ENCODE assay signal across 15 cellular contexts in the genomic region with DNA sequence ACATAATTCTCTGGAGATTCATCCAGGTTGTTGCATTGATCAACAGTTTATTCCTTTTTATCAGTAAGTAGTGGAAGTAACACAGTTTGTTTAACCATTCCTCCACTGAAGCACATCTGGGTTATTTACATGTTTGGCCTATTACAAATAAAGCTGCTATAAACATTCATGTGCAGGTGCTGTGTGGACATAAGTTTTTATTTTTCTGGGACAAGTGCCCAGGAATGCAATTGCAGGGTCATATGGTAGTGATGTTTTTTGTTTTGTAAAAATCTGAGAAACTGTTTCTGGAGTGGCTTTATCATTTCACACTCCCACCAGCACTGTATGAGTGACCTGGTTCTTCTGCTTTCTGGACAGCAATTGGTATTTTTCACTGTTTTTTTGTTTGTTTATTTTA.
DNase-seq lines count a peak whose midpoint lies in the region; ATAC-seq and TF ChIP-seq lines count a peak whose summit lies in the region.
"Had no signal": no experiment of that assay in that cellular context is flagged by ENCODE, and none has a peak within 500 bp of the region (broad histone marks: within the 10 kb centered on the region; RNA-seq: fewer than 3 reads in every experiment).

No MANE protein-coding gene starts in this region.

- H3K9ac ChIP-seq in mammary epithelial cell (ENCODE audit: insufficient read depth, low read length), result no peak overlapping the region
- H3K9ac ChIP-seq: BLaER1 treated with 17β-estradiol and CSF1 and Interleukin-3, amounts not matched to agents 10 nM and 100 nM; GM23248 had no signal

- dilution Hi-C loops in mammary epithelial cell (cut with HindIII; ENCODE audit: low sequenced_read_pairs), result no loop called here

- no peak overlapping the region for H3K4me2 ChIP-seq in mammary epithelial cell (ENCODE audit: insufficient read depth, low read depth, low read length)
- H3K4me2 ChIP-seq: BLaER1 treated with 17β-estradiol and CSF1 and Interleukin-3, amounts not matched to agents 10 nM and 100 nM had no signal

- no peaks in the 10 kb centered on the region for H3K36me3 Mint-ChIP-seq in MCF 10A (ENCODE audit: insufficient read depth, unreplicated experiment)
- H3K36me3 Mint-ChIP-seq: CD4-positive, CD25-positive, alpha-beta regulatory T cell had no signal

- ATAC-seq in GM21423 (IDR thresholded peaks at IDR 0.05; ENCODE audit: unreplicated experiment) (no peak), gastrocnemius medialis (no peak)
- ATAC-seq: HCT116 had no signal

- H3K4me3 Mint-ChIP-seq in MCF 10A (ENCODE audit: unreplicated experiment), result no peak overlapping the region
- H3K4me3 Mint-ChIP-seq: CD4-positive, CD25-positive, alpha-beta regulatory T cell had no signal

- no peak overlapping the region for H2AFZ ChIP-seq in mammary epithelial cell (ENCODE audit: low read depth, low read length)
- H2AFZ ChIP-seq: GM23248 had no signal

- H3K36me3 ChIP-seq in mammary epithelial cell (ENCODE audit: insufficient read depth, low read length), result no peaks in the 10 kb centered on the region
- H3K36me3 ChIP-seq in gastrocnemius medialis, result no peaks in the 10 kb centered on the region
- H3K36me3 ChIP-seq: BLaER1 treated with 17β-estradiol and CSF1 and Interleukin-3, amounts not matched to agents 10 nM and 100 nM had no signal

- DNase-seq in MCF 10A (ENCODE audit: unreplicated experiment) (peak; percentile 20), mammary epithelial cell (no peak), dermis blood vessel endothelial cell (peak; percentile 25), fibroblast of mammary gland (ENCODE audit: low read depth) (peak; percentile 1), NCI-H345 treated with DMSO at 0.1 percent for 48 hours (lab: John Stamatoyannopoulos, UW; ENCODE audit: unreplicated experiment) (no peak), medulla oblongata (ENCODE audit: extremely low spot score) (no peak), gastrocnemius medialis (no peak)
- DNase-seq: CD4-positive, CD25-positive, alpha-beta regulatory T cell; DMS53; GF-D8; GM23248 had no signal

- H3K27ac Mint-ChIP-seq in MCF 10A (ENCODE audit: low read depth, unreplicated experiment), result no peak overlapping the region
- H3K27ac Mint-ChIP-seq: CD4-positive, CD25-positive, alpha-beta regulatory T cell had no signal

- BruUV-seq in MCF 10A (replicated peaks; lab: Mats Ljungman, UMichigan) (no TSS peak), mammary epithelial cell (replicated peaks; lab: Mats Ljungman, UMichigan) (no TSS peak)

- no peaks in the 10 kb centered on the region for H3K4me1 ChIP-seq in mammary epithelial cell (ENCODE audit: insufficient read depth, low read length)
- no peaks in the 10 kb centered on the region for H3K4me1 ChIP-seq in gastrocnemius medialis
- H3K4me1 ChIP-seq: BLaER1 treated with 17β-estradiol and CSF1 and Interleukin-3, amounts not matched to agents 10 nM and 100 nM had no signal

- no peaks in the 10 kb centered on the region for H3K27me3 Mint-ChIP-seq in MCF 10A (ENCODE audit: insufficient read depth, unreplicated experiment)

- POLR2A ChIA-PET in MCF 10A (lab: Yijun Ruan, JAX), result interaction anchor here (0.7 kb wide), 1 partner anchor 29 kb away, joined by 3 read pairs; no protein-coding TSS in a partner anchor

- H3K4me1 Mint-ChIP-seq in MCF 10A (ENCODE audit: insufficient read depth, unreplicated experiment), result no peaks in the 10 kb centered on the region
- H3K4me1 Mint-ChIP-seq: CD4-positive, CD25-positive, alpha-beta regulatory T cell had no signal

- TF ChIP-seq CTCF in MCF 10A (IDR thresholded peaks at IDR 0.05; ENCODE audit: unreplicated experiment) (no peak), mammary epithelial cell (conservative IDR thresholded peaks at IDR 0.05 in 1 of 2, IDR thresholded peaks at IDR 0.05 in 1 of 2; ENCODE audit: extremely low read depth in 1 of 2, insufficient read depth in 1 of 2, low read depth in 1 of 2, low read length in 2 of 2) (no peak), fibroblast of mammary gland (conservative IDR thresholded peaks at IDR 0.05; ENCODE audit: control insufficient read depth, insufficient read depth, low read depth, low read length) (no peak), gastrocnemius medialis (IDR thresholded peaks at IDR 0.05 in 4 of 5, conservative IDR thresholded peaks at IDR 0.05 in 1 of 5) (no peak)

- H3K79me2 ChIP-seq in mammary epithelial cell (ENCODE audit: insufficient read depth, low read length), result no peaks in the 10 kb centered on the region

- peaks cover 8% of the 10 kb centered on the region for H3K9me3 Mint-ChIP-seq in MCF 10A (ENCODE audit: unreplicated experiment)

- H3K27ac ChIP-seq in mammary epithelial cell (ENCODE audit: insufficient read depth, low read depth, low read length) (no peak overlapping the region), gastrocnemius medialis (no peak overlapping the region)
- H3K27ac ChIP-seq: 22Rv1; BLaER1 treated with 17β-estradiol and CSF1 and Interleukin-3, amounts not matched to agents 10 nM and 100 nM; GM23248 had no signal

- H3K9me3 ChIP-seq in mammary epithelial cell (replicated peaks; ENCODE audit: insufficient read depth, low read length) (no peaks in the 10 kb centered on the region), gastrocnemius medialis (no peaks in the 10 kb centered on the region)

- TF ChIP-seq POLR2A in gastrocnemius medialis (IDR thresholded peaks at IDR 0.05), result no peak

- no peaks in the 10 kb centered on the region for H3K27me3 ChIP-seq in mammary epithelial cell (ENCODE audit: insufficient read depth, low read length)
- no peaks in the 10 kb centered on the region for H3K27me3 ChIP-seq in gastrocnemius medialis
- H3K27me3 ChIP-seq: BLaER1 treated with 17β-estradiol and CSF1 and Interleukin-3, amounts not matched to agents 10 nM and 100 nM had no signal

- in situ Hi-C loops in mammary epithelial cell (cut with MboI; ENCODE audit: low sequenced_read_pairs in 2 of 2), result no loop called here
- in situ Hi-C loops in gastrocnemius medialis (cut with MboI; ENCODE audit: low sequenced_read_pairs in 4 of 4), result no loop called here

- H3K4me3 ChIP-seq in mammary epithelial cell (replicated peaks in 1 of 3; ENCODE audit: insufficient read depth in 1 of 3, low read depth in 2 of 3, low read length in 3 of 3) (no peak overlapping the region), fibroblast of mammary gland (ENCODE audit: control insufficient read depth, low read depth, low read length) (no peak overlapping the region), gastrocnemius medialis (no peak overlapping the region)
- H3K4me3 ChIP-seq: BLaER1 treated with 17β-estradiol and CSF1 and Interleukin-3, amounts not matched to agents 10 nM and 100 nM; GM23248 had no signal

- intact Hi-C loops in MCF 10A (cut with micrococcal nuclease), result no loop called here
- intact Hi-C loops in mammary epithelial cell (cut with micrococcal nuclease), result no loop called here
- intact Hi-C loops in gastrocnemius medialis (cut with DNase I; ENCODE audit: low total_unique reads), result no loop called here

- CTCF ChIA-PET in MCF 10A (lab: Yijun Ruan, JAX), result no interaction called here
- CTCF ChIA-PET in mammary epithelial cell (lab: Charles Lee; ENCODE audit: low non-redundant PET), result no interaction called here

- no peaks in the 10 kb centered on the region for H4K20me1 ChIP-seq in mammary epithelial cell (ENCODE audit: insufficient read depth, low read length)
- H4K20me1 ChIP-seq: BLaER1 treated with 17β-estradiol and CSF1 and Interleukin-3, amounts not matched to agents 10 nM and 100 nM had no signal

Comparison
In these comparisons a context has a peak if more than half of its experiments do, and no peak if none do; other contexts are left out.
1. DNase-seq: peak in MCF 10A (single experiment), dermis blood vessel endothelial cell (single experiment) and fibroblast of mammary gland (single experiment); none in mammary epithelial cell (single experiment), NCI-H345 treated with DMSO at 0.1 percent for 48 hours (single experiment), medulla oblongata (single experiment) and gastrocnemius medialis (0 of 2).